1 cellular context compared by ENCODE assay signal in genomic region chr16:29961479-29962343, GRCh38.
TF ChIP-seq lines count a peak whose summit lies in the region.

Gene TMEM219, plus strand, starts transcription at chr16:29962079. Its CDS starts 1,065 bp downstream, at chr16:29963144.

TF ChIP-seq in HepG2, 621 proteins besides CTCF, POLR2A, EP300 and RAD21 (continued from another document and continues in another):
- no peak for TF ChIP-seq BCLAF1 (IDR thresholded peaks at IDR 0.05)
- peak; percentile 20; the same call in 1 of the 2 replicates for TF ChIP-seq E2F5 (CRISPR knock-in tag; conservative IDR thresholded peaks at IDR 0.05)
- no peak for TF ChIP-seq HOMEZ (CRISPR knock-in tag; IDR thresholded peaks at IDR 0.05; ENCODE audit: low read depth)
- TF ChIP-seq NR2F2 (IDR thresholded peaks at IDR 0.05; ENCODE audit: borderline replicate concordance, low read depth) = no peak
- peak; percentile 77; the same call in 1 of the 2 replicates for TF ChIP-seq ZMAT3 (CRISPR knock-in tag; conservative IDR thresholded peaks at IDR 0.05)
- TF ChIP-seq ZNF513 (CRISPR knock-in tag; conservative IDR thresholded peaks at IDR 0.05) = no peak
- TF ChIP-seq NFYC (CRISPR knock-in tag; IDR thresholded peaks at IDR 0.05) = no peak
- TF ChIP-seq ZNF746 (CRISPR knock-in tag; IDR thresholded peaks at IDR 0.05) = no peak
- peak; percentile 21; the same call in 1 of the 2 replicates for TF ChIP-seq ZNF512 (CRISPR knock-in tag; IDR thresholded peaks at IDR 0.05)
- TF ChIP-seq ZNF724P (CRISPR knock-in tag; IDR thresholded peaks at IDR 0.05; ENCODE audit: borderline replicate concordance) = no peak
- 0 out of 2 replicates have a peak, but pooled peaks have one; percentile 0 for TF ChIP-seq HOXA5 (CRISPR knock-in tag; IDR thresholded peaks at IDR 0.05)
- TF ChIP-seq ZNF850 (CRISPR knock-in tag; conservative IDR thresholded peaks at IDR 0.05) = no peak
- TF ChIP-seq IRF9 (CRISPR knock-in tag; IDR thresholded peaks at IDR 0.05; ENCODE audit: borderline replicate concordance) = peak; percentile 67; the same call in 1 of the 2 replicates
- 0 out of 2 replicates have a peak, but pooled peaks have one; percentile 78 for TF ChIP-seq ZBTB7A (CRISPR knock-in tag; IDR thresholded peaks at IDR 0.05)
- TF ChIP-seq ZSCAN30 (CRISPR knock-in tag; IDR thresholded peaks at IDR 0.05) = no peak
- TF ChIP-seq HOXA7 (CRISPR knock-in tag; IDR thresholded peaks at IDR 0.05) = no peak
- TF ChIP-seq RCOR2 (CRISPR knock-in tag; IDR thresholded peaks at IDR 0.05) = no peak
- TF ChIP-seq SOX6 (IDR thresholded peaks at IDR 0.05) = no peak
- TF ChIP-seq SOX6 (CRISPR knock-in tag; IDR thresholded peaks at IDR 0.05) = peak; percentile 56
- peak; percentile 79; the same call in 1 of the 2 replicates for TF ChIP-seq ZIK1 (CRISPR knock-in tag; IDR thresholded peaks at IDR 0.05; ENCODE audit: borderline replicate concordance, low read depth)
- TF ChIP-seq ZNF329 (CRISPR knock-in tag; IDR thresholded peaks at IDR 0.05; ENCODE audit: low read depth) = 0 out of 2 replicates have a peak, but pooled peaks have one; percentile 27
- TF ChIP-seq ZNF569 (CRISPR knock-in tag; IDR thresholded peaks at IDR 0.05; ENCODE audit: borderline replicate concordance) = 0 out of 2 replicates have a peak, but pooled peaks have one; percentile 51
- TF ChIP-seq ZNF138 (CRISPR knock-in tag; IDR thresholded peaks at IDR 0.05; ENCODE audit: low read depth) = 0 out of 2 replicates have a peak, but pooled peaks have one; percentile 32
- no peak for TF ChIP-seq MEIS1 (CRISPR knock-in tag; IDR thresholded peaks at IDR 0.05; ENCODE audit: borderline replicate concordance)
- TF ChIP-seq MATR3 (CRISPR knock-in tag; IDR thresholded peaks at IDR 0.05) = no peak
- TF ChIP-seq KLF12 (CRISPR knock-in tag; IDR thresholded peaks at IDR 0.05; ENCODE audit: borderline replicate concordance) = peak; percentile 31; the same call in 1 of the 2 replicates
- peak; percentile 57; the same call in 1 of the 2 replicates for TF ChIP-seq ZNF709 (CRISPR knock-in tag; IDR thresholded peaks at IDR 0.05)
- TF ChIP-seq ZNF780A (CRISPR knock-in tag; IDR thresholded peaks at IDR 0.05) = no peak
- no peak for TF ChIP-seq ATF2 (CRISPR knock-in tag; IDR thresholded peaks at IDR 0.05)
- TF ChIP-seq DR1 (CRISPR knock-in tag; IDR thresholded peaks at IDR 0.05) = no peak
- TF ChIP-seq THAP8 (CRISPR knock-in tag; IDR thresholded peaks at IDR 0.05; ENCODE audit: borderline replicate concordance) = no peak
- TF ChIP-seq MTF2 (CRISPR knock-in tag; IDR thresholded peaks at IDR 0.05; ENCODE audit: borderline replicate concordance) = peak; percentile 72; the same call in 1 of the 2 replicates
- 0 out of 2 replicates have a peak, but pooled peaks have one; percentile 25 for TF ChIP-seq ZBED4 (CRISPR knock-in tag; IDR thresholded peaks at IDR 0.05; ENCODE audit: borderline replicate concordance)
- no peak for TF ChIP-seq SOX13 (IDR thresholded peaks at IDR 0.05)
- TF ChIP-seq SOX13 (CRISPR knock-in tag; conservative IDR thresholded peaks at IDR 0.05 in 1 of 2, IDR thresholded peaks at IDR 0.05 in 1 of 2) = no peak; a peak in 2 of 4 replicates
- peak; percentile 70; the same call in 1 of the 2 replicates for TF ChIP-seq ARID4A (CRISPR knock-in tag; IDR thresholded peaks at IDR 0.05; ENCODE audit: borderline replicate concordance)
- TF ChIP-seq TMF1 (CRISPR knock-in tag; IDR thresholded peaks at IDR 0.05; ENCODE audit: low read depth) = peak; percentile 80; the same call in 1 of the 2 replicates
- no peak for TF ChIP-seq JUN (CRISPR knock-in tag; IDR thresholded peaks at IDR 0.05)
- TF ChIP-seq ZBTB3 (CRISPR knock-in tag; IDR thresholded peaks at IDR 0.05; ENCODE audit: borderline replicate concordance, low read depth) = no peak; the same call in 1 of the 2 replicates
- TF ChIP-seq KDM5A (IDR thresholded peaks at IDR 0.05; ENCODE audit: borderline replicate concordance, low read length) = no peak; the same call in 1 of the 2 replicates
